ENCODE assay signal across 25 cellular contexts in genomic region chr1:45485949-45486348, GRCh38.
"Had no signal": no experiment of that assay in that cellular context is flagged by ENCODE, and none has a peak within 500 bp of the region (broad histone marks: within the 10 kb centered on the region; RNA-seq: fewer than 3 reads in every experiment).

No MANE protein-coding gene starts in this region.

- H3K27ac ChIP-seq: body of pancreas, breast epithelium, SJSA1 had no signal

- H3K27me3 ChIP-seq: body of pancreas, breast epithelium, SJSA1 had no signal

- ATAC-seq: activated CD8-positive, alpha-beta T cell treated with anti-CD3 and anti-CD28 coated beads, Interleukin-2, amount 10 ng/mL, durations not matched to agents 7 days and 5 days; body of pancreas; Panc1 had no signal

- H3K4me3 ChIP-seq: body of pancreas, breast epithelium, MG63, SJSA1 had no signal

- DNase-seq: activated CD4-positive, alpha-beta T cell treated with anti-CD3 and anti-CD28 coated beads, Interleukin-2, amount 10 ng/mL, durations not matched to agents 24 days and 14 days; activated CD4-positive, alpha-beta T cell treated with anti-CD3 and anti-CD28 coated beads, Interleukin-2, amount 50 U/mL, for 4 hours; activated CD8-positive, alpha-beta T cell treated with anti-CD3 and anti-CD28 coated beads, Interleukin-2, amount 10 ng/mL, durations not matched to agents 7 days and 5 days; activated gamma-delta T cell; activated naive CD4-positive, alpha-beta T cell treated with Interleukin-2 at 50 U/mL for 16 hours; activated naive CD8-positive, alpha-beta T cell treated with anti-CD3 and anti-CD28 coated beads, Interleukin-2, amount 10 ng/mL, durations not matched to agents 7 days and 5 days; activated T-cell treated with anti-CD3 and anti-CD28 coated beads, Interleukin-2, amount 50 U/mL, for 24 hours; amygdala; body of pancreas; Kasumi-1; KG1; MG63; NCI-H1048; NCI-H1105 treated with DMSO at 0.1 percent for 48 hours; NCI-H1436; NCI-H1694; NCI-H1930; NCI-H2081 treated with DMSO at 0.1 percent for 48 hours; NCI-H345; NCI-H524 treated with DMSO at 0.1 percent for 48 hours; SHP77 treated with DMSO at 0.1 percent for 48 hours; SK-N-SH had no signal
